Comparison of ENCODE assay signal across 8 cellular contexts in the genomic region with DNA sequence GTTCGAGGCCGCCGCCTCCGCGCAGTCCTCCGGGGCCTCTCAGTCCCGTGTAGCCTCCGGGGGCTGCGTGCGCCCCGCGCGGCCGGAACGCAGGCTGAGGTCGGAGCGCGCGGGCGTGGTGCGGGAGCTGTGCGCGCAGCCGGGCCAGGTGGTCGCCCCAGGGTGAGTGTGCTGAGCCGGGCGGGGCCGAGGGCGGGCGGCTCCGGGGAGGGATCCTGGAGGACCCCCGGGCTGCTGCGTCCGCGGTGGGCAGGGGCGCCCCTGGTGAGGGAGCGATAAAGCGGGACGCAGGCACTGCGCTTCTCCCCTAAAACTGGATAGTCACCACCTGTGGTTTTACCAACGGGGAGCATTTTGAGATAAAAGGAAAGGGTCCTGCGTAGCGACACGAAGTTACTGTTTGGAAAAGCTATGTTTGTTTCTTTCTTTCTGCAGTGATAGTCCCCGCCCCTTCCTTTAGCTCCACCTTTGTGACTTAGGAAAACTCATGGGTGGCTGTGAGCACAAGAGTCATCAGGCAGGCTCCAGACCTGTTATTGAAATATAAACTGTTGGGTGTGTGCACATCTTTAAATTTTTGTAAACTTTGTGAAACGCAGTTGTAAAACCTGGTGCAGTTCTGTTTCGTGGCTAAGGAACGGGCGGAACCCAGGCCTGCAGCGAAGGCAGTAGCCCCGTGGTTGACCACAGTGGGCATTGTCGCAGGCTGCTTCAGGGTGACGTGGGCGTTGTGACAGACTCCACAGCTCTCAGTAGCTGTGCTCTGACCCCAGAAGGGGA. TPM values are rescaled to one million over a fixed set of nuclear protein-coding genes. Genes with fewer than 3 reads are reported as not detected.
A peak's percentile ranks its signal among the peaks of the same experiment; 100 is the strongest.
DNase-seq lines count a peak whose midpoint lies in the region; ATAC-seq and FAIRE-seq lines count a peak whose summit lies in the region.

No MANE protein-coding gene starts in this region.

- FAIRE-seq in urothelium cell line (lab: Jason Lieb, UNC), result no peak

- peak overlapping the region; percentile 48 for H3K9ac ChIP-seq in endocrine pancreas (ENCODE audit: control insufficient read depth, insufficient read depth, low read length)

- peak overlapping the region in 5 of 6 donors; percentile 56 to 94 (median 90) for H3K27ac Mint-ChIP-seq in naive B cell

- H3K36me3 ChIP-seq in endocrine pancreas (ENCODE audit: control insufficient read depth, insufficient read depth, low read length), result no peaks in the 10 kb centered on the region

- peak overlapping the region; percentile 69 for H3K4me3 ChIP-seq in endocrine pancreas (ENCODE audit: control insufficient read depth, insufficient read depth, low read length)

- peaks cover 0 to 4% of the 10 kb centered on the region in 2 donors for H3K36me3 Mint-ChIP-seq in naive B cell

- peaks cover 4% of the 10 kb centered on the region for H3K4me1 ChIP-seq in endocrine pancreas (ENCODE audit: control insufficient read depth, insufficient read depth, low read length)

- peak overlapping the region; percentile 70 to 92 (median 87) for H3K4me3 Mint-ChIP-seq in naive B cell

- in situ Hi-C loops in Caki2 (cut with HindIII; ENCODE audit: low pct_unique_long_range_greater_than_20kb, low sequenced_read_pairs), result no loop called here

- no peaks in the 10 kb centered on the region for H3K27me3 Mint-ChIP-seq in naive B cell

- DNase-seq in Caki2 (ENCODE audit: low read depth) (peak; percentile 47), LHCN-M2 (ENCODE audit: low read depth) (peak; percentile 42), naive B cell (no peak), urothelium cell line (ENCODE audit: low spot score) (peak; percentile 38), superior temporal gyrus (ENCODE audit: extremely low spot score) (no peak)
- peak; percentile 67 for DNase-seq in activated CD4-positive, alpha-beta T cell treated with anti-CD3 and anti-CD28 coated beads for 48 hours

- no peaks in the 10 kb centered on the region for H3K9me3 ChIP-seq in endocrine pancreas (ENCODE audit: control insufficient read depth, low read length)

- H3K4me1 Mint-ChIP-seq in naive B cell, result peaks cover 22 to 66% (median 47%) of the 10 kb centered on the region in 3 donors

- no peaks in the 10 kb centered on the region for H3K9me3 Mint-ChIP-seq in naive B cell

- ATAC-seq in GM21526 (IDR thresholded peaks at IDR 0.05; ENCODE audit: low FRiP score, unreplicated experiment), result peak; percentile 8
- ATAC-seq in naive B cell (ENCODE audit: low read depth in 2 of 2), result no peak

- H3K27me3 ChIP-seq in endocrine pancreas (ENCODE audit: control insufficient read depth, insufficient read depth, low read length), result no peaks in the 10 kb centered on the region

RNA-seq across cellular contexts. Expression of a gene that starts 0.7 kb away (rescaled TPM):
- total RNA-seq in Caki2 (2014; rRNA removed; shearing (Covaris generic); ENCODE audit: low replicate concordance), result 12.1 and 14.7 TPM in 2 replicates
- total RNA-seq in LHCN-M2 (2014; rRNA removed), result 16.4 and 19.7 TPM in 2 replicates
- polyA plus RNA-seq in LHCN-M2 (2012), result 11.8 TPM
- 10 to 100 TPM in 2 of 6 donors, 1 to 10 TPM in 4; 2.9 to 15.6 (median 9.0) TPM for polyA plus RNA-seq in naive B cell (ENCODE audit: low read depth in 6 of 6)

Comparison
In these comparisons a context has a peak if more than half of its experiments do, and no peak if none do; other contexts are left out.
1. DNase-seq: peak in Caki2 (single experiment), LHCN-M2 (single experiment), activated CD4-positive, alpha-beta T cell treated with anti-CD3 and anti-CD28 coated beads for 48 hours (single experiment) and urothelium cell line (single experiment); none in naive B cell (single experiment) and superior temporal gyrus (single experiment).